In the genomic region with DNA sequence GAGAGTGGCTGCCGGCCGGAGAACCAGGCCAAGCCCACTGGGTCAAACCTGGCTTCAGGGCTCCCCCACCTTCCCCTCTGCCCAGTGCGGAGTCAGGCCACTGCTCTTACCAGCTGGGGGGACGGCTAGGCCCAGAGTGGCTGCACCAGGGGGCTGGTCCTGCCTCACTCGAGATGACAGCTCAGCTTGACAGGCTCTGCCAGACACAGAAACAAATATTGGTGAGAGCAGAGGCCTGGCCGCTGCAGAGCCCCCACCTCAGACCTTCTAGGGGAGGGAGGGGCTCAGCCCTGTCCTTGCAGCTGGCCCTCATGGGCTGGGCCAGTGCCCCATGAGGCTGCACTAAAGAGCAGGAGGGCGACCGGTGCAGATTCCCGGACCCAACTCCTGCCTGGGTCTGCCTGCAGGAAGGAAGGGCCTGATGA, we compare ENCODE assay signal across 2 cellular contexts.
TF ChIP-seq lines count a peak whose summit lies in the region.

No MANE protein-coding gene starts in this region.

TF ChIP-seq in GM12891, 5 proteins besides CTCF, POLR2A, EP300 and RAD21:
- TF ChIP-seq PAX5 (IDR thresholded peaks at IDR 0.05; ENCODE audit: insufficient read depth, low read length, severe bottlenecking), result no peak
- TF ChIP-seq SPI1 (IDR thresholded peaks at IDR 0.05; ENCODE audit: low read depth, low read length), result no peak
- no peak for TF ChIP-seq TAF1 (IDR thresholded peaks at IDR 0.05; ENCODE audit: low read depth, low read length)
- no peak for TF ChIP-seq POLR2AphosphoS5 (IDR thresholded peaks at IDR 0.05; ENCODE audit: low read depth, low read length)
- no peak for TF ChIP-seq POU2F2 (IDR thresholded peaks at IDR 0.05; ENCODE audit: low read depth, low read length)

TF ChIP-seq in K562, 482 proteins besides CTCF, POLR2A, EP300 and RAD21:
- TF ChIP-seq POLR2G (IDR thresholded peaks at IDR 0.05; ENCODE audit: low read depth, low read length) (peak; percentile 12), RBFOX2 (IDR thresholded peaks at IDR 0.05; ENCODE audit: low read depth, low read length) (0 out of 2 replicates have a peak, but pooled peaks have one; percentile 1), ZNF224 (CRISPR knock-in tag; IDR thresholded peaks at IDR 0.05) (no peak), STAG1 (CRISPR knock-in tag; IDR thresholded peaks at IDR 0.05; ENCODE audit: borderline replicate concordance) (no peak)
- TF ChIP-seq, protein P1, sequence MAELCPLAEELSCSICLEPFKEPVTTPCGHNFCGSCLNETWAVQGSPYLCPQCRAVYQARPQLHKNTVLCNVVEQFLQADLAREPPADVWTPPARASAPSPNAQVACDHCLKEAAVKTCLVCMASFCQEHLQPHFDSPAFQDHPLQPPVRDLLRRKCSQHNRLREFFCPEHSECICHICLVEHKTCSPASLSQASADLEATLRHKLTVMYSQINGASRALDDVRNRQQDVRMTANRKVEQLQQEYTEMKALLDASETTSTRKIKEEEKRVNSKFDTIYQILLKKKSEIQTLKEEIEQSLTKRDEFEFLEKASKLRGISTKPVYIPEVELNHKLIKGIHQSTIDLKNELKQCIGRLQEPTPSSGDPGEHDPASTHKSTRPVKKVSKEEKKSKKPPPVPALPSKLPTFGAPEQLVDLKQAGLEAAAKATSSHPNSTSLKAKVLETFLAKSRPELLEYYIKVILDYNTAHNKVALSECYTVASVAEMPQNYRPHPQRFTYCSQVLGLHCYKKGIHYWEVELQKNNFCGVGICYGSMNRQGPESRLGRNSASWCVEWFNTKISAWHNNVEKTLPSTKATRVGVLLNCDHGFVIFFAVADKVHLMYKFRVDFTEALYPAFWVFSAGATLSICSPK (IDR thresholded peaks at IDR 0.05; ENCODE audit: borderline replicate concordance), result no peak
TF ChIP-seq in K562: peak in this region for 2.
